ENCODE assay signal across 9 cellular contexts in genomic region chr15:66838671-66839239, GRCh38.
DNase-seq lines count a peak whose midpoint lies in the region; ATAC-seq, FAIRE-seq and TF ChIP-seq lines count a peak whose summit lies in the region.
"Had no signal": no experiment of that assay in that cellular context is flagged by ENCODE, and none has a peak within 500 bp of the region (broad histone marks: within the 10 kb centered on the region; RNA-seq: fewer than 3 reads in every experiment).

No MANE protein-coding gene starts in this region.

- no peak for FAIRE-seq in kidney (lab: Jason Lieb, UNC)

- peak; percentile 64 for TF ChIP-seq CTCF in AG09319 (IDR thresholded peaks at IDR 0.05; ENCODE audit: low read depth, low read length)
- TF ChIP-seq CTCF in HL-60 (IDR thresholded peaks at IDR 0.05; ENCODE audit: insufficient read depth, low read length), result peak; percentile 40
- peak; percentile 60 for TF ChIP-seq CTCF in WI38 (IDR thresholded peaks at IDR 0.05; ENCODE audit: low read depth, low read length)
- TF ChIP-seq CTCF in kidney (IDR thresholded peaks at IDR 0.05; ENCODE audit: borderline replicate concordance, extremely low read depth, insufficient read depth), result peak; percentile 31

- peaks cover 2% of the 10 kb centered on the region for H3K27me3 ChIP-seq in HL-60 (ENCODE audit: insufficient read depth, poor library complexity, severe bottlenecking)

- no peak overlapping the region for H3K4me3 ChIP-seq in HL-60 (replicated peaks; ENCODE audit: insufficient read depth, low read length)
- H3K4me3 ChIP-seq in WI38 (ENCODE audit: low read depth, low read length), result no peak overlapping the region
- no peak overlapping the region for H3K4me3 ChIP-seq in kidney (ENCODE audit: low read length in 2 of 2)

- no peak for ATAC-seq in GM21825 (IDR thresholded peaks at IDR 0.05; ENCODE audit: unreplicated experiment)

- H3K27ac ChIP-seq in HL-60 (replicated peaks) (no peak overlapping the region), kidney (ENCODE audit: low read depth in 2 of 2, low read length in 2 of 2) (no peak overlapping the region)

- intact Hi-C loops in kidney (cut with DNase I), result no loop called here

- H3K9ac ChIP-seq in kidney (ENCODE audit: low read length in 2 of 2), result no peak overlapping the region

- no peaks in the 10 kb centered on the region for H3K36me3 ChIP-seq in kidney (ENCODE audit: control insufficient read depth in 1 of 2, insufficient read depth in 2 of 2, low read length in 2 of 2)

- DNase-seq in AG09319 (ENCODE audit: extremely low read depth, low read depth) (no peak), HL-60 (ENCODE audit: low read depth in 1 of 2, low spot score in 1 of 2) (no peak), kidney (no peak), SHP77 treated with DMSO at 0.1 percent for 48 hours (lab: John Stamatoyannopoulos, UW) (no peak), NCI-H146 treated with DMSO at 0.1 percent for 48 hours (lab: John Stamatoyannopoulos, UW; ENCODE audit: unreplicated experiment) (no peak)
- no peak for DNase-seq in activated CD8-positive, alpha-beta memory T cell treated with anti-CD3 and anti-CD28 coated beads, Interleukin-2, amount 50 U/mL, for 4 hours
- DNase-seq: activated CD4-positive, CD25-positive, alpha-beta regulatory T cell had no signal

- no peaks in the 10 kb centered on the region for H3K9me3 ChIP-seq in kidney (ENCODE audit: control insufficient read depth in 1 of 2, low read length in 2 of 2)

- peaks cover 15 to 24% of the 10 kb centered on the region in 2 donors for H3K4me1 ChIP-seq in kidney (ENCODE audit: control insufficient read depth in 1 of 2, insufficient read depth in 1 of 2, low read depth in 1 of 2, low read length in 2 of 2)
